In the genomic region with DNA sequence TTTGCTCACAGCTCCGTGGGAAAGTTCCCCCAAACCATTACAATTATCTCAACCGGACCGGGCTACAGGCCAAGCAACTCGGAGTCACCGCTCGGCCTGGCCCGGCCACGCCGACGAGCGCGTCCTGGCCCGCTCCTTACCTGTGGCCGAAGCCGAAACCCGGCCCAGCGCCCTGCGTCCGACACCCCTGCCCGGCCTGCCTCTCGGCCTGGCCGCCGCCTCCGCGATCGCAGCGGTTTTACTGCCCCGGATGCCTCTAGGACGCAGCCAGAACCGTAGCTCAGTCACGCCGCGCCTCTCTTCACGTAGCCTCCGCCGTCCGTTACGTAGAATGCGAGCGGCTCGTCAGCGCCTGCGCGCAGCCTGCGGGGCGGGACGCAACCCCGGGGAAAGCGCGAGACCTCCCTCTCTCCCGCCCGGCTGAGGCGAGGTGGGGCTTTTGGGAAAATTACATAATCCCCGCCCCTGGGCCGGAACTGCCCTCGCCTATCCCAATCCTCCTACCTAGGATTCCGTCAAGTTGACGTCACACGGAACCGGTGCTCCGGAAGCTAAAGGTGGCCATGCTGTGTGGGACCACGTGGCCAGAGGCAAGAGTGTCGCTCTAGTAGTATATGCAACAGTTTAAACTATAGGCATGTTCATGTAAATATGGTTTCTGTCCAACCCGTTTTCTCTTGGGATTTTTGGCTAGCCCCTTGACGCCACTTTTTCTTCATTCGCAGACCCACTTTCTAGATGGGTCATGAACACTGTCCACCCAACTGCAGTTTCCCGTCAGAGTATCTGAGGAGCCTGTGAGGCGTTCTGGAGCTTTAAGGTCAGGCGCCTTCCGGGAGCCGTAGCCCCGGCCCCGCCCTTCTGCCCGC, we compare ENCODE assay signal across 1 cellular context.
TF ChIP-seq lines count a peak whose summit lies in the region.

A gene with protein sequence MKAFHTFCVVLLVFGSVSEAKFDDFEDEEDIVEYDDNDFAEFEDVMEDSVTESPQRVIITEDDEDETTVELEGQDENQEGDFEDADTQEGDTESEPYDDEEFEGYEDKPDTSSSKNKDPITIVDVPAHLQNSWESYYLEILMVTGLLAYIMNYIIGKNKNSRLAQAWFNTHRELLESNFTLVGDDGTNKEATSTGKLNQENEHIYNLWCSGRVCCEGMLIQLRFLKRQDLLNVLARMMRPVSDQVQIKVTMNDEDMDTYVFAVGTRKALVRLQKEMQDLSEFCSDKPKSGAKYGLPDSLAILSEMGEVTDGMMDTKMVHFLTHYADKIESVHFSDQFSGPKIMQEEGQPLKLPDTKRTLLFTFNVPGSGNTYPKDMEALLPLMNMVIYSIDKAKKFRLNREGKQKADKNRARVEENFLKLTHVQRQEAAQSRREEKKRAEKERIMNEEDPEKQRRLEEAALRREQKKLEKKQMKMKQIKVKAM (minus strand): TSS at position 326 of the 869 bp plus-strand sequence. CDS start 7,422 bp downstream, outside the sequence.

TF ChIP-seq in HepG2, 621 proteins besides CTCF, POLR2A, EP300 and RAD21 (continued from another document and continues in another):
- TF ChIP-seq, protein P1, sequence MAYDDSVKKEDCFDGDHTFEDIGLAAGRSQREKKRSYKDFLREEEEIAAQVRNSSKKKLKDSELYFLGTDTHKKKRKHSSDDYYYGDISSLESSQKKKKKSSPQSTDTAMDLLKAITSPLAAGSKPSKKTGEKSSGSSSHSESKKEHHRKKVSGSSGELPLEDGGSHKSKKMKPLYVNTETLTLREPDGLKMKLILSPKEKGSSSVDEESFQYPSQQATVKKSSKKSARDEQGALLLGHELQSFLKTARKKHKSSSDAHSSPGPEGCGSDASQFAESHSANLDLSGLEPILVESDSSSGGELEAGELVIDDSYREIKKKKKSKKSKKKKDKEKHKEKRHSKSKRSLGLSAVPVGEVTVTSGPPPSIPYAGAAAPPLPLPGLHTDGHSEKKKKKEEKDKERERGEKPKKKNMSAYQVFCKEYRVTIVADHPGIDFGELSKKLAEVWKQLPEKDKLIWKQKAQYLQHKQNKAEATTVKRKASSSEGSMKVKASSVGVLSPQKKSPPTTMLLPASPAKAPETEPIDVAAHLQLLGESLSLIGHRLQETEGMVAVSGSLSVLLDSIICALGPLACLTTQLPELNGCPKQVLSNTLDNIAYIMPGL (CRISPR knock-in tag; IDR thresholded peaks at IDR 0.05; ENCODE audit: borderline replicate concordance in 1 of 2, low read depth in 1 of 2): peak; percentile 77 to 95
- TF ChIP-seq ZNF3 (CRISPR knock-in tag; IDR thresholded peaks at IDR 0.05) (peak; percentile 51; the same call in 1 of the 2 replicates), KDM4B (CRISPR knock-in tag; IDR thresholded peaks at IDR 0.05) (no peak; the same call in 1 of the 2 replicates), SOX13 (IDR thresholded peaks at IDR 0.05) (peak; percentile 65; the same call in 1 of the 2 replicates), SOX13 (CRISPR knock-in tag; conservative IDR thresholded peaks at IDR 0.05 in 1 of 2, IDR thresholded peaks at IDR 0.05 in 1 of 2) (peak in 1 of 2 experiments; percentile 49; a peak in 1 of 4 replicates), ZFX (CRISPR knock-in tag; IDR thresholded peaks at IDR 0.05; ENCODE audit: low read depth) (peak; percentile 98), BRCA1 (CRISPR knock-in tag; IDR thresholded peaks at IDR 0.05) (peak; percentile 31; the same call in 1 of the 2 replicates), ZNF709 (CRISPR knock-in tag; IDR thresholded peaks at IDR 0.05) (peak; percentile 85; the same call in 1 of the 2 replicates), ZNF503 (CRISPR knock-in tag; IDR thresholded peaks at IDR 0.05) (peak; percentile 81; the same call in 1 of the 2 replicates), SMAD3 (CRISPR knock-in tag; IDR thresholded peaks at IDR 0.05) (peak; percentile 93), HMGA1 (CRISPR knock-in tag; conservative IDR thresholded peaks at IDR 0.05) (no peak), ZZZ3 (CRISPR knock-in tag; IDR thresholded peaks at IDR 0.05; ENCODE audit: borderline replicate concordance) (peak; percentile 94; the same call in 1 of the 2 replicates), ZNF569 (CRISPR knock-in tag; IDR thresholded peaks at IDR 0.05; ENCODE audit: borderline replicate concordance) (peak; percentile 92; the same call in 1 of the 2 replicates), CAMTA2 (CRISPR knock-in tag; IDR thresholded peaks at IDR 0.05; ENCODE audit: borderline replicate concordance) (peak; percentile 88), RCOR2 (CRISPR knock-in tag; IDR thresholded peaks at IDR 0.05) (no peak; the same call in 1 of the 2 replicates), RXRA (CRISPR knock-in tag; IDR thresholded peaks at IDR 0.05) (peak; percentile 82), ZNF780A (CRISPR knock-in tag; IDR thresholded peaks at IDR 0.05) (peak; percentile 60), CBX2 (IDR thresholded peaks at IDR 0.05; ENCODE audit: low read depth, low read length) (no peak), CBX2 (CRISPR knock-in tag; IDR thresholded peaks at IDR 0.05; ENCODE audit: low read depth) (peak; percentile 21; the same call in 1 of the 2 replicates), ZBTB1 (CRISPR knock-in tag; IDR thresholded peaks at IDR 0.05; ENCODE audit: borderline replicate concordance) (peak; percentile 91; the same call in 1 of the 2 replicates), FOXM1 (CRISPR knock-in tag; IDR thresholded peaks at IDR 0.05) (peak; percentile 83; the same call in 1 of the 2 replicates), NCOA2 (CRISPR knock-in tag; IDR thresholded peaks at IDR 0.05) (peak; percentile 66), ZKSCAN1 (IDR thresholded peaks at IDR 0.05; ENCODE audit: low read length) (peak; percentile 72; the same call in 1 of the 2 replicates), PATZ1 (CRISPR knock-in tag; IDR thresholded peaks at IDR 0.05) (peak; percentile 74), SPEN (CRISPR knock-in tag; IDR thresholded peaks at IDR 0.05; ENCODE audit: low read depth) (peak; percentile 88), MAFG (CRISPR knock-in tag; IDR thresholded peaks at IDR 0.05) (no peak), ZNF263 (CRISPR knock-in tag; IDR thresholded peaks at IDR 0.05) (peak; percentile 57), FOXA1 (IDR thresholded peaks at IDR 0.05) (no peak), FOXA1 (CRISPR knock-in tag; IDR thresholded peaks at IDR 0.05) (0 out of 2 replicates have a peak, but pooled peaks have one; percentile 26), TCF12 (IDR thresholded peaks at IDR 0.05) (no peak), TCF12 (CRISPR knock-in tag; IDR thresholded peaks at IDR 0.05) (no peak), RBAK (CRISPR knock-in tag; IDR thresholded peaks at IDR 0.05) (no peak), RFX3 (CRISPR knock-in tag; IDR thresholded peaks at IDR 0.05) (no peak), ZNF563 (CRISPR knock-in tag; IDR thresholded peaks at IDR 0.05) (peak; percentile 75), ZFP36L2 (CRISPR knock-in tag; IDR thresholded peaks at IDR 0.05) (no peak; the same call in 1 of the 2 replicates)
- TF ChIP-seq, protein P2, sequence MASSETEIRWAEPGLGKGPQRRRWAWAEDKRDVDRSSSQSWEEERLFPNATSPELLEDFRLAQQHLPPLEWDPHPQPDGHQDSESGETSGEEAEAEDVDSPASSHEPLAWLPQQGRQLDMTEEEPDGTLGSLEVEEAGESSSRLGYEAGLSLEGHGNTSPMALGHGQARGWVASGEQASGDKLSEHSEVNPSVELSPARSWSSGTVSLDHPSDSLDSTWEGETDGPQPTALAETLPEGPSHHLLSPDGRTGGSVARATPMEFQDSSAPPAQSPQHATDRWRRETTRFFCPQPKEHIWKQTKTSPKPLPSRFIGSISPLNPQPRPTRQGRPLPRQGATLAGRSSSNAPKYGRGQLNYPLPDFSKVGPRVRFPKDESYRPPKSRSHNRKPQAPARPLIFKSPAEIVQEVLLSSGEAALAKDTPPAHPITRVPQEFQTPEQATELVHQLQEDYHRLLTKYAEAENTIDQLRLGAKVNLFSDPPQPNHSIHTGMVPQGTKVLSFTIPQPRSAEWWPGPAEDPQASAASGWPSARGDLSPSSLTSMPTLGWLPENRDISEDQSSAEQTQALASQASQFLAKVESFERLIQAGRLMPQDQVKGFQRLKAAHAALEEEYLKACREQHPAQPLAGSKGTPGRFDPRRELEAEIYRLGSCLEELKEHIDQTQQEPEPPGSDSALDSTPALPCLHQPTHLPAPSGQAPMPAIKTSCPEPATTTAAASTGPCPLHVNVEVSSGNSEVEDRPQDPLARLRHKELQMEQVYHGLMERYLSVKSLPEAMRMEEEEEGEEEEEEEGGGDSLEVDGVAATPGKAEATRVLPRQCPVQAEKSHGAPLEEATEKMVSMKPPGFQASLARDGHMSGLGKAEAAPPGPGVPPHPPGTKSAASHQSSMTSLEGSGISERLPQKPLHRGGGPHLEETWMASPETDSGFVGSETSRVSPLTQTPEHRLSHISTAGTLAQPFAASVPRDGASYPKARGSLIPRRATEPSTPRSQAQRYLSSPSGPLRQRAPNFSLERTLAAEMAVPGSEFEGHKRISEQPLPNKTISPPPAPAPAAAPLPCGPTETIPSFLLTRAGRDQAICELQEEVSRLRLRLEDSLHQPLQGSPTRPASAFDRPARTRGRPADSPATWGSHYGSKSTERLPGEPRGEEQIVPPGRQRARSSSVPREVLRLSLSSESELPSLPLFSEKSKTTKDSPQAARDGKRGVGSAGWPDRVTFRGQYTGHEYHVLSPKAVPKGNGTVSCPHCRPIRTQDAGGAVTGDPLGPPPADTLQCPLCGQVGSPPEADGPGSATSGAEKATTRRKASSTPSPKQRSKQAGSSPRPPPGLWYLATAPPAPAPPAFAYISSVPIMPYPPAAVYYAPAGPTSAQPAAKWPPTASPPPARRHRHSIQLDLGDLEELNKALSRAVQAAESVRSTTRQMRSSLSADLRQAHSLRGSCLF (CRISPR knock-in tag; IDR thresholded peaks at IDR 0.05; ENCODE audit: borderline replicate concordance): 0 out of 2 replicates have a peak, but pooled peaks have one; percentile 70
- TF ChIP-seq, protein P3, sequence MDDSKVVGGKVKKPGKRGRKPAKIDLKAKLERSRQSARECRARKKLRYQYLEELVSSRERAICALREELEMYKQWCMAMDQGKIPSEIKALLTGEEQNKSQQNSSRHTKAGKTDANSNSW (CRISPR knock-in tag; IDR thresholded peaks at IDR 0.05; ENCODE audit: borderline replicate concordance): peak; percentile 84; the same call in 1 of the 2 replicates
- TF ChIP-seq, protein P4, sequence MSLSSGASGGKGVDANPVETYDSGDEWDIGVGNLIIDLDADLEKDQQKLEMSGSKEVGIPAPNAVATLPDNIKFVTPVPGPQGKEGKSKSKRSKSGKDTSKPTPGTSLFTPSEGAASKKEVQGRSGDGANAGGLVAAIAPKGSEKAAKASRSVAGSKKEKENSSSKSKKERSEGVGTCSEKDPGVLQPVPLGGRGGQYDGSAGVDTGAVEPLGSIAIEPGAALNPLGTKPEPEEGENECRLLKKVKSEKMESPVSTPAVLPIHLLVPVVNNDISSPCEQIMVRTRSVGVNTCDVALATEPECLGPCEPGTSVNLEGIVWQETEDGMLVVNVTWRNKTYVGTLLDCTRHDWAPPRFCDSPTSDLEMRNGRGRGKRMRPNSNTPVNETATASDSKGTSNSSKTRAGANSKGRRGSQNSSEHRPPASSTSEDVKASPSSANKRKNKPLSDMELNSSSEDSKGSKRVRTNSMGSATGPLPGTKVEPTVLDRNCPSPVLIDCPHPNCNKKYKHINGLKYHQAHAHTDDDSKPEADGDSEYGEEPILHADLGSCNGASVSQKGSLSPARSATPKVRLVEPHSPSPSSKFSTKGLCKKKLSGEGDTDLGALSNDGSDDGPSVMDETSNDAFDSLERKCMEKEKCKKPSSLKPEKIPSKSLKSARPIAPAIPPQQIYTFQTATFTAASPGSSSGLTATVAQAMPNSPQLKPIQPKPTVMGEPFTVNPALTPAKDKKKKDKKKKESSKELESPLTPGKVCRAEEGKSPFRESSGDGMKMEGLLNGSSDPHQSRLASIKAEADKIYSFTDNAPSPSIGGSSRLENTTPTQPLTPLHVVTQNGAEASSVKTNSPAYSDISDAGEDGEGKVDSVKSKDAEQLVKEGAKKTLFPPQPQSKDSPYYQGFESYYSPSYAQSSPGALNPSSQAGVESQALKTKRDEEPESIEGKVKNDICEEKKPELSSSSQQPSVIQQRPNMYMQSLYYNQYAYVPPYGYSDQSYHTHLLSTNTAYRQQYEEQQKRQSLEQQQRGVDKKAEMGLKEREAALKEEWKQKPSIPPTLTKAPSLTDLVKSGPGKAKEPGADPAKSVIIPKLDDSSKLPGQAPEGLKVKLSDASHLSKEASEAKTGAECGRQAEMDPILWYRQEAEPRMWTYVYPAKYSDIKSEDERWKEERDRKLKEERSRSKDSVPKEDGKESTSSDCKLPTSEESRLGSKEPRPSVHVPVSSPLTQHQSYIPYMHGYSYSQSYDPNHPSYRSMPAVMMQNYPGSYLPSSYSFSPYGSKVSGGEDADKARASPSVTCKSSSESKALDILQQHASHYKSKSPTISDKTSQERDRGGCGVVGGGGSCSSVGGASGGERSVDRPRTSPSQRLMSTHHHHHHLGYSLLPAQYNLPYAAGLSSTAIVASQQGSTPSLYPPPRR (CRISPR knock-in tag; IDR thresholded peaks at IDR 0.05; ENCODE audit: borderline replicate concordance): peak; percentile 62
